Comparison of ENCODE assay signal across 1 cellular context in genomic region chr12:49503674-49504180, GRCh38.
TF ChIP-seq lines count a peak whose summit lies in the region.

No MANE protein-coding gene starts in this region.

TF ChIP-seq in GM12878, 131 proteins besides CTCF, POLR2A, EP300 and RAD21:
- no peak for TF ChIP-seq ZBTB4 (CRISPR knock-in tag; IDR thresholded peaks at IDR 0.05)
- no peak for TF ChIP-seq ZBED1 (IDR thresholded peaks at IDR 0.05; ENCODE audit: borderline replicate concordance)
